19 cellular contexts compared by ENCODE assay signal in genomic region chr7:131331806-131332205, GRCh38.
"Had no signal": no experiment of that assay in that cellular context is flagged by ENCODE, and none has a peak within 500 bp of the region (broad histone marks: within the 10 kb centered on the region; RNA-seq: fewer than 3 reads in every experiment).

No MANE protein-coding gene starts in this region.

- H3K27ac Mint-ChIP-seq: activated CD4-positive, alpha-beta memory T cell treated with anti-CD3 and anti-CD28 coated beads for 36 hours; activated CD4-positive, alpha-beta T cell treated with anti-CD3 and anti-CD28 coated beads for 36 hours; activated naive CD8-positive, alpha-beta T cell treated with anti-CD3 and anti-CD28 coated beads, Interleukin-2, amount 50 U/mL, for 24 hours; stimulated activated naive CD8-positive, alpha-beta T cell treated with anti-CD3 and anti-CD28 coated beads, Interleukin-15, Interleukin-2, amounts not matched to agents 100 ng/mL and 50 ng/mL, for 24 hours; T-helper 17 cell had no signal

- DNase-seq: activated CD4-positive, alpha-beta memory T cell treated with anti-CD3 and anti-CD28 coated beads for 36 hours; activated CD4-positive, alpha-beta T cell treated with anti-CD3 and anti-CD28 coated beads for 36 hours; activated gamma-delta T cell treated with Interleukin-2 at 50 U/mL for 16 hours; activated naive CD8-positive, alpha-beta T cell treated with anti-CD3 and anti-CD28 coated beads, Interleukin-2, amount 50 U/mL, for 24 hours; activated T-cell treated with anti-CD3 and anti-CD28 coated beads, Interleukin-2, amount 50 U/mL, for 48 hours; dorsolateral prefrontal cortex; erythroblast; islet precursor cell; left lung; naive B cell; right cardiac atrium; T-helper 17 cell; testis; upper lobe of right lung; WERI-Rb-1 had no signal

- ATAC-seq: activated CD4-positive, alpha-beta T cell treated with anti-CD3 and anti-CD28 coated beads for 36 hours; activated naive CD8-positive, alpha-beta T cell treated with anti-CD3 and anti-CD28 coated beads, Interleukin-2, amount 50 U/mL, for 24 hours; gastroesophageal sphincter; left lung; right cardiac atrium; T-helper 17 cell; upper lobe of right lung had no signal

- H3K9me3 ChIP-seq: testis had no signal

- H3K4me3 ChIP-seq: ascending aorta, breast epithelium, dorsolateral prefrontal cortex, gastroesophageal sphincter, left lung, testis, upper lobe of right lung had no signal

- H3K36me3 ChIP-seq: breast epithelium, gastroesophageal sphincter, upper lobe of right lung had no signal

- H3K4me3 Mint-ChIP-seq: activated CD4-positive, alpha-beta memory T cell treated with anti-CD3 and anti-CD28 coated beads for 36 hours; activated CD4-positive, alpha-beta T cell treated with anti-CD3 and anti-CD28 coated beads for 36 hours; activated naive CD8-positive, alpha-beta T cell treated with anti-CD3 and anti-CD28 coated beads, Interleukin-2, amount 50 U/mL, for 24 hours; stimulated activated naive CD8-positive, alpha-beta T cell treated with anti-CD3 and anti-CD28 coated beads, Interleukin-15, Interleukin-2, amounts not matched to agents 100 ng/mL and 50 ng/mL, for 24 hours; T-helper 17 cell had no signal

- H3K27me3 Mint-ChIP-seq: activated CD4-positive, alpha-beta memory T cell treated with anti-CD3 and anti-CD28 coated beads for 36 hours; activated CD4-positive, alpha-beta T cell treated with anti-CD3 and anti-CD28 coated beads for 36 hours; activated naive CD8-positive, alpha-beta T cell treated with anti-CD3 and anti-CD28 coated beads, Interleukin-2, amount 50 U/mL, for 24 hours; naive B cell; stimulated activated naive CD8-positive, alpha-beta T cell treated with anti-CD3 and anti-CD28 coated beads, Interleukin-15, Interleukin-2, amounts not matched to agents 100 ng/mL and 50 ng/mL, for 24 hours; T-helper 17 cell had no signal

- H3K27ac ChIP-seq: breast epithelium, gastroesophageal sphincter, left lung, upper lobe of right lung, WERI-Rb-1 had no signal

- H3K27me3 ChIP-seq: ascending aorta, breast epithelium, dorsolateral prefrontal cortex, gastroesophageal sphincter, left lung, testis, upper lobe of right lung had no signal
